In the genomic region with DNA sequence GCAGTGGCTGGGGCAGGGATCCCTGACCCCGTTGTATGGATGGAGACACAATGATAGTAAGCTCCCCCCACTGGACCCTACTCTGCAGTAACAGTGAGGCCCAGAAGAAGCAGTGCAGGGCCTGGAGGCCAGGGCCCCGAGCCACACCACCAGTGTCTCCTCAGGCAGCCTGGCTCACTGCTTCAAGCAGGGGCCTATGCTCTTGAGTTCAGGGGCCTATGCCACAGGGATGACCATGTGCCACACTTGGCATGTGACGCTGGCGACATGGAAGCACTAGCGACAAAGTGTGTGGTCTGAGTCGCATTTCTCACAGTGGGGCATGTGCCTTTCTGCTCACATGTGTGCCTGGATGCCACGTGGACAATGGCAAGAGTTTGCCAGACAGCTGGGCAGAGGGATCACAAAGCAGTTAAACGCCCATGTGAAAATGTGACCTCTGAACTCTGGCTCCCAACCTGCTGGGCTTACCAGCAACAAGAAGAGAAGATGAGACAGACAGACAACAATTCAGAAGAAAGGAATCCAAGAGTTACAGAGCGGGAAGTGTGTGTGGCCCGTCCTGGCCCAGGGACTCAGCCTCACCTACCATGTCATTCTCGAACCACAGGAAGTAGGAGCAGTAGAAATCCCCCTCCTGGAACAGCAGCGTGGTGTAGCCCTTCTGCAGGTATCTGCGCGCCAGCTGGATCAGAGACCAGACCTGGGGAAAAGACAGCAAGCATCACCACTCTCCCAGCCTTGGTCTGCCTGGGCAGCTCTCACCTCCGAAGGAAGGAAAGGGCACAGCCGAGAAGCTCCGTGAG, we compare ENCODE assay signal across 15 cellular contexts.
"Had no signal": no experiment of that assay in that cellular context is flagged by ENCODE, and none has a peak within 500 bp of the region (broad histone marks: within the 10 kb centered on the region; RNA-seq: fewer than 3 reads in every experiment).

No MANE protein-coding gene starts in this region.

- H3K36me3 Mint-ChIP-seq: brain had no signal

- H3K4me3 Mint-ChIP-seq: brain; central memory CD8-positive, alpha-beta T cell; nephron progenitor cell; type B pancreatic cell had no signal

- H3K27ac Mint-ChIP-seq: activated T-helper 2 cell treated with anti-CD3 and anti-CD28 coated beads, Interferon-gamma antibody, Interleukin-2, Interleukin-4, amounts not matched to agents 10 μg/mL and 5 μg/mL and 100 μg/mL, durations not matched to agents 14 hours and 24 hours and 36 hours; brain; type B pancreatic cell had no signal

- DNase-seq: activated CD4-positive, alpha-beta T cell treated with anti-CD3 and anti-CD28 coated beads, Interleukin-2, amount 50 U/mL, for 48 hours; activated naive CD4-positive, alpha-beta T cell treated with Interleukin-2 at 50 U/mL for 16 hours; anterior cingulate cortex; colonic mucosa; gastrocnemius medialis; nephron progenitor cell; occipital lobe; retina; SW 1271; testis; WERI-Rb-1 had no signal

- ATAC-seq: gastrocnemius medialis had no signal

- H3K9me3 Mint-ChIP-seq: activated T-helper 2 cell treated with anti-CD3 and anti-CD28 coated beads, Interferon-gamma antibody, Interleukin-2, Interleukin-4, amounts not matched to agents 10 μg/mL and 5 μg/mL and 100 μg/mL, durations not matched to agents 14 hours and 24 hours and 36 hours; brain; central memory CD8-positive, alpha-beta T cell; nephron progenitor cell; type B pancreatic cell had no signal

- H3K27me3 Mint-ChIP-seq: central memory CD8-positive, alpha-beta T cell; type B pancreatic cell had no signal
